Comparison of ENCODE assay signal across 12 cellular contexts in the genomic region with DNA sequence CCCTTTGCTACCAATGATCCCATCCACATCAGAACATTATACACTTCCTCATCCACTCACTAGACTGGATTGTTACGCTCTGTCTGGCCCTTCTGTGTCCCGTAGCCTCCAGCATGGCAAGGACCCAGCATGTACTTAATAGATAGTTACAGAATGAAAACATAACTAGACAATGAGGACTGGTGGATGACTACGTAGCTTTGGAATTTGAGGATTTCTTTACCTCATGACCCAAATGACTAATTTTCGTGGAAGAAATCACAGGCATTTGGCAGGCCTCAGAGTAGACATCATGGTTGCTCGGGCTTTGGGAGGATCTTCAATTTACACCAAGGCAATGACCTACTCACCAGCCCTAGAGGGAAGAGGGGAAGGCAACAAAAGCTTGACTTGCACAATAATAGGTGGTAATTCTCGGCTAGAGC.
DNase-seq lines count a peak whose midpoint lies in the region; ATAC-seq, FAIRE-seq and TF ChIP-seq lines count a peak whose summit lies in the region.
"Had no signal": no experiment of that assay in that cellular context is flagged by ENCODE, and none has a peak within 500 bp of the region (broad histone marks: within the 10 kb centered on the region; RNA-seq: fewer than 3 reads in every experiment).

No MANE protein-coding gene starts in this region.

- TF ChIP-seq POLR2A in H1 (IDR thresholded peaks at IDR 0.05; ENCODE audit: control extremely low read depth in 1 of 2, low read depth in 2 of 2, low read length in 2 of 2) = no peak

- CTCF ChIA-PET in AG04449 (lab: Yijun Ruan, JAX) (interaction anchor here (1.2 kb wide), 1 partner anchor 21 kb away, joined by 3 read pairs; no protein-coding TSS in a partner anchor), H1 (lab: Charles Lee; ENCODE audit: partially characterized antibody) (no interaction called here)

- no peak for ATAC-seq in HG03565 (IDR thresholded peaks at IDR 0.05; ENCODE audit: unreplicated experiment)
- ATAC-seq: naive thymus-derived CD4-positive, alpha-beta T cell had no signal

- no peak for TF ChIP-seq RAD21 in H1 (IDR thresholded peaks at IDR 0.05 in 1 of 2, conservative IDR thresholded peaks at IDR 0.05 in 1 of 2; ENCODE audit: low read depth in 2 of 2, low read length in 2 of 2)

- WGBS in H1 (ENCODE audit: extremely low coverage in 1 of 2, insufficient coverage in 1 of 2, insufficient read length in 1 of 2, insufficient replicate concordance in 2 of 2, low coverage in 1 of 2, low lambda C conversion rate in 2 of 2, missing lambda C conversion rate in 1 of 2), 2 experiments = 82% methylated on average over 6 of the region's 6 CpGs; no CpG with 5 or more reads in 1 of the 2 experiments
- no CpG with 5 or more reads among the region's 6 CpGs for WGBS in mesendoderm (ENCODE audit: extremely low coverage, insufficient coverage, low lambda C conversion rate)

- no peaks in the 10 kb centered on the region for H3K27me3 ChIP-seq in H1 (replicated peaks in 1 of 4; ENCODE audit: control insufficient read depth in 3 of 4, extremely low read depth in 1 of 4, insufficient read depth in 3 of 4, low read length in 3 of 4)
- H3K27me3 ChIP-seq in mesendoderm (ENCODE audit: insufficient read depth, low read length, poor library complexity) = no peaks in the 10 kb centered on the region

- no peak overlapping the region for H4K8ac ChIP-seq in H1 (ENCODE audit: extremely low read depth, insufficient read depth, low read length)
- no peak overlapping the region for H4K8ac ChIP-seq in mesendoderm (ENCODE audit: low read depth, low read length)

- no peak overlapping the region for H3K14ac ChIP-seq in H1 (ENCODE audit: insufficient read length)

- H3K36me3 ChIP-seq in H1 (ENCODE audit: control insufficient read depth in 2 of 4, insufficient read depth in 4 of 4, low read length in 3 of 4) (no peaks in the 10 kb centered on the region), mesendoderm (ENCODE audit: control insufficient read depth, insufficient read depth, low read length) (no peaks in the 10 kb centered on the region)

- no peak overlapping the region; the same call in 1 of the 2 replicates for H2BK20ac ChIP-seq in H1 (ENCODE audit: low read length)

- no peaks in the 10 kb centered on the region for H4K20me1 ChIP-seq in H1 (replicated peaks in 1 of 2; ENCODE audit: control insufficient read depth in 1 of 2, insufficient read depth in 2 of 2, low read length in 2 of 2)

- H3K79me2 ChIP-seq in H1 (ENCODE audit: control insufficient read depth in 1 of 2, insufficient read depth in 2 of 2, low read length in 2 of 2) (no peaks in the 10 kb centered on the region), mesendoderm (ENCODE audit: control insufficient read depth, insufficient read depth, low read length) (no peaks in the 10 kb centered on the region)

- H3K4me3 ChIP-seq in AG04449 (ENCODE audit: low read depth, low read length) (no peak overlapping the region), H1 (ENCODE audit: extremely low read depth in 1 of 4, insufficient read depth in 2 of 4, low read depth in 3 of 4, low read length in 4 of 4) (no peak overlapping the region), mesendoderm (ENCODE audit: low read length) (no peak overlapping the region)
- H3K4me3 ChIP-seq: dorsolateral prefrontal cortex had no signal

- H3K4ac ChIP-seq in H1 (replicated peaks; ENCODE audit: insufficient read length, low read depth, low read length) (no peak overlapping the region), mesendoderm (ENCODE audit: low read depth, low read length) (no peak overlapping the region)

- no peaks in the 10 kb centered on the region for H3K23me2 ChIP-seq in H1 (ENCODE audit: low read depth, low read length)

- no peak overlapping the region for H4K91ac ChIP-seq in H1 (replicated peaks; ENCODE audit: insufficient read length, low read length)

- H3K23ac ChIP-seq in H1 (ENCODE audit: insufficient read length) (no peak overlapping the region), mesendoderm (ENCODE audit: low read length) (no peak overlapping the region)

- no peak overlapping the region for H2BK15ac ChIP-seq in H1 (ENCODE audit: low read length)
- H2BK15ac ChIP-seq in mesendoderm (replicated peaks; ENCODE audit: low read depth) = no peak overlapping the region

- H2BK12ac ChIP-seq in H1 (ENCODE audit: low read depth, low read length) = peak overlapping the region; percentile 52; the same call in 1 of the 2 replicates

- H3K4me1 ChIP-seq in H1 (replicated peaks in 1 of 4; ENCODE audit: control insufficient read depth in 3 of 4, insufficient read depth in 4 of 4, low read length in 3 of 4) (peaks cover 0 to 5% (median 1%) of the 10 kb centered on the region in 4 experiments; a peak in 1 of 7 replicates), mesendoderm (ENCODE audit: control insufficient read depth, low read depth, low read length) (peaks cover 17% of the 10 kb centered on the region)

- H2AK5ac ChIP-seq in H1 (ENCODE audit: low read depth, low read length) (no peak overlapping the region), mesendoderm (ENCODE audit: low read length) (peak overlapping the region; percentile 87)

- peak overlapping the region; percentile 27; the same call in 1 of the 2 replicates for H3K18ac ChIP-seq in H1 (ENCODE audit: extremely low read depth, low read length)
- no peak overlapping the region for H3K18ac ChIP-seq in mesendoderm (ENCODE audit: low read length)

- H2AFZ ChIP-seq in H1 (ENCODE audit: low read length) = no peak overlapping the region

- TF ChIP-seq CTCF in AG04449 (IDR thresholded peaks at IDR 0.05; ENCODE audit: insufficient read depth, low read length, missing control alignments) (no peak), H1 (IDR thresholded peaks at IDR 0.05; ENCODE audit: control extremely low read depth in 1 of 3, insufficient read depth in 1 of 3, low read depth in 1 of 3, low read length in 3 of 3) (no peak)

- no peak overlapping the region for H3K9ac ChIP-seq in H1 (replicated peaks in 1 of 4; ENCODE audit: extremely low read depth in 1 of 4, low read depth in 3 of 4, low read length in 3 of 4)
- H3K9ac ChIP-seq in mesendoderm (ENCODE audit: low read length) = no peak overlapping the region

- H2BK120ac ChIP-seq in H1 (replicated peaks; ENCODE audit: low read depth, low read length) (no peak overlapping the region), mesendoderm (ENCODE audit: low read depth, low read length) (peak overlapping the region; percentile 0)

- no peaks in the 10 kb centered on the region for H3K9me3 ChIP-seq in H1 (ENCODE audit: insufficient read depth in 2 of 2, low read depth in 1 of 2, low read length in 1 of 2)

- H3K27ac ChIP-seq in H1 (ENCODE audit: low read depth, low read length) (no peak overlapping the region), mesendoderm (ENCODE audit: low read depth, low read length) (peak overlapping the region; percentile 29)
- H3K27ac ChIP-seq: dorsolateral prefrontal cortex had no signal

- H4K5ac ChIP-seq in H1 (ENCODE audit: insufficient read length, low read depth, low read length) (no peak overlapping the region), mesendoderm (ENCODE audit: low read length) (no peak overlapping the region)

- H2BK5ac ChIP-seq in H1 (ENCODE audit: low read depth, low read length) (no peak overlapping the region), mesendoderm (ENCODE audit: low read length) (peak overlapping the region; percentile 95)

- H3K4me2 ChIP-seq in H1 (ENCODE audit: insufficient read depth in 1 of 2, low read depth in 2 of 2, low read length in 2 of 2) = no peak overlapping the region
- no peak overlapping the region for H3K4me2 ChIP-seq in mesendoderm (ENCODE audit: low read length)

- DNase-seq in AG04449 (ENCODE audit: low read depth, low spot score) (peak; percentile 97), LoVo (ENCODE audit: low spot score) (peak; percentile 33), H1 (ENCODE audit: low read depth in 1 of 2, low spot score in 2 of 2) (no peak), mesendoderm (peak; percentile 78), NCI-H524 treated with DMSO at 0.1 percent for 48 hours (lab: John Stamatoyannopoulos, UW) (no peak), SKM-1 (lab: John Stamatoyannopoulos, UW; ENCODE audit: unreplicated experiment) (no peak), cerebellar nuclear complex (lab: John Stamatoyannopoulos, UW) (no peak)
- DNase-seq: COR-L47; dorsolateral prefrontal cortex; naive thymus-derived CD4-positive, alpha-beta T cell; NCI-H82 had no signal

- POLR2A ChIA-PET in AG04449 (lab: Yijun Ruan, JAX) = interaction anchor here (0.6 kb wide), 1 partner anchor 42 kb away, joined by 3 read pairs; no protein-coding TSS in a partner anchor
- POLR2A ChIA-PET in H1 (lab: Charles Lee; ENCODE audit: partially characterized antibody) = no interaction called here

- no peak for TF ChIP-seq EP300 in H1 (IDR thresholded peaks at IDR 0.05; ENCODE audit: borderline replicate concordance in 1 of 2, low read depth in 2 of 2, low read length in 2 of 2)

- no peaks in the 10 kb centered on the region for H3K79me1 ChIP-seq in H1 (ENCODE audit: low read depth, low read length)
- no peaks in the 10 kb centered on the region for H3K79me1 ChIP-seq in mesendoderm (ENCODE audit: low read length)

- H3K56ac ChIP-seq in H1 (replicated peaks; ENCODE audit: insufficient read length, low read depth, low read length) = no peak overlapping the region
- peak overlapping the region; percentile 69 for H3K56ac ChIP-seq in mesendoderm (ENCODE audit: low read length)

- FAIRE-seq in H1 (lab: Jason Lieb, UNC) = no peak

TF ChIP-seq in H1, 55 proteins besides CTCF, POLR2A, EP300 and RAD21:
- TF ChIP-seq KDM4A (IDR thresholded peaks at IDR 0.05; ENCODE audit: low read depth, low read length, severe bottlenecking) (no peak), RBBP5 (IDR thresholded peaks at IDR 0.05; ENCODE audit: borderline replicate concordance, low read depth, low read length) (no peak)
TF ChIP-seq in H1: peak in this region for 0.

Comparison
In these comparisons a context has a peak if more than half of its experiments do, and no peak if none do; other contexts are left out.
1. DNase-seq: peak in AG04449 (single experiment), LoVo (single experiment) and mesendoderm (single experiment); none in H1 (0 of 2), NCI-H524 treated with DMSO at 0.1 percent for 48 hours (single experiment), SKM-1 (single experiment) and cerebellar nuclear complex (0 of 2).